In genomic region chrX:134551365-134552095, GRCh38 we compare ENCODE assay signal across 10 cellular contexts.
DNase-seq lines count a peak whose midpoint lies in the region; ATAC-seq, FAIRE-seq and TF ChIP-seq lines count a peak whose summit lies in the region.
"Had no signal": no experiment of that assay in that cellular context is flagged by ENCODE, and none has a peak within 500 bp of the region (broad histone marks: within the 10 kb centered on the region; RNA-seq: fewer than 3 reads in every experiment).

No MANE protein-coding gene starts in this region.

- no peaks in the 10 kb centered on the region for H3K36me3 Mint-ChIP-seq in activated T-helper 1 cell treated with anti-CD3 and anti-CD28 coated beads, Interleukin-12 subunit alpha, Interleukin-12 subunit beta, Interleukin-2, Interleukin-4 antibody, amounts not matched to agents 30 ng/mL and 10 ng/mL and 1 ng/mL, durations not matched to agents 14 hours and 24 hours and 36 hours (ENCODE audit: low read depth)

- H3K79me2 ChIP-seq in keratinocyte (ENCODE audit: control insufficient read depth, insufficient read depth, low read length), result peaks cover 4% of the 10 kb centered on the region

- H3K9me1 ChIP-seq in keratinocyte (ENCODE audit: control insufficient read depth, extremely low read depth, insufficient read depth, low read length), result no peaks in the 10 kb centered on the region

- H3K27ac ChIP-seq in left ventricle myocardium inferior (replicated peaks), result peak overlapping the region; percentile 93
- peak overlapping the region; percentile 29 for H3K27ac ChIP-seq in keratinocyte (ENCODE audit: control insufficient read depth, insufficient read depth, low read length)
- peak overlapping the region; percentile 37 to 78 for H3K27ac ChIP-seq in uterus

- peak; percentile 23 for FAIRE-seq in keratinocyte (lab: Jason Lieb, UNC)

- dilution Hi-C loops in keratinocyte (cut with MboI; ENCODE audit: extremely low pct_ligation_motif_present, low sequenced_read_pairs), result no loop called here

- TF ChIP-seq POLR2A in uterus (IDR thresholded peaks at IDR 0.05), result no peak

- H3K27ac Mint-ChIP-seq in activated T-helper 1 cell treated with anti-CD3 and anti-CD28 coated beads, Interleukin-12 subunit alpha, Interleukin-12 subunit beta, Interleukin-2, Interleukin-4 antibody, amounts not matched to agents 30 ng/mL and 10 ng/mL and 1 ng/mL, durations not matched to agents 14 hours and 24 hours and 36 hours, result no peak overlapping the region

- no peak for ATAC-seq in left ventricle myocardium superior
- no peak for ATAC-seq in HG03432 (IDR thresholded peaks at IDR 0.05; ENCODE audit: unreplicated experiment)

- H2AFZ ChIP-seq in keratinocyte (ENCODE audit: control insufficient read depth, low read length), result peak overlapping the region; percentile 2

- H3K4me1 Mint-ChIP-seq in activated T-helper 1 cell treated with anti-CD3 and anti-CD28 coated beads, Interleukin-12 subunit alpha, Interleukin-12 subunit beta, Interleukin-2, Interleukin-4 antibody, amounts not matched to agents 30 ng/mL and 10 ng/mL and 1 ng/mL, durations not matched to agents 14 hours and 24 hours and 36 hours (ENCODE audit: low read depth), result peaks cover 21% of the 10 kb centered on the region

- H3K4me2 ChIP-seq in keratinocyte (ENCODE audit: control insufficient read depth, extremely low read depth, insufficient read depth, low read depth, low read length), result peak overlapping the region; percentile 60

- H3K4me3 ChIP-seq in left ventricle myocardium inferior (peak overlapping the region; percentile 71), keratinocyte (ENCODE audit: control insufficient read depth in 2 of 3, extremely low read depth in 1 of 3, insufficient read depth in 2 of 3, low read depth in 1 of 3, low read length in 3 of 3) (peak overlapping the region in 2 of 3 experiments; percentile 39 to 57), uterus (peak overlapping the region in 1 of 2 donors; percentile 46)

- H3K27me3 ChIP-seq in left ventricle myocardium inferior (ENCODE audit: low read depth) (no peaks in the 10 kb centered on the region), keratinocyte (ENCODE audit: control insufficient read depth, extremely low read depth, insufficient read depth, low read length) (no peaks in the 10 kb centered on the region), uterus (peaks cover 7 to 27% of the 10 kb centered on the region in 2 donors)

- H3K4me3 Mint-ChIP-seq in activated T-helper 1 cell treated with anti-CD3 and anti-CD28 coated beads, Interleukin-12 subunit alpha, Interleukin-12 subunit beta, Interleukin-2, Interleukin-4 antibody, amounts not matched to agents 30 ng/mL and 10 ng/mL and 1 ng/mL, durations not matched to agents 14 hours and 24 hours and 36 hours, result peak overlapping the region; percentile 47

- intact Hi-C loops in left ventricle myocardium inferior (cut with micrococcal nuclease) (no loop called here), left ventricle myocardium superior (cut with micrococcal nuclease) (no loop called here), uterus (cut with DNase I; ENCODE audit: low total_unique reads) (no loop called here)
- intact Hi-C loops in activated T-helper 1 cell treated with anti-CD3 and anti-CD28 coated beads, Interleukin-12 subunit alpha, Interleukin-12 subunit beta, Interleukin-2, Interleukin-4 antibody, amounts not matched to agents 30 ng/mL and 10 ng/mL and 1 ng/mL, durations not matched to agents 14 hours and 24 hours and 36 hours (cut with micrococcal nuclease), result no loop called here

- peaks cover 10% of the 10 kb centered on the region for H3K27me3 Mint-ChIP-seq in activated T-helper 1 cell treated with anti-CD3 and anti-CD28 coated beads, Interleukin-12 subunit alpha, Interleukin-12 subunit beta, Interleukin-2, Interleukin-4 antibody, amounts not matched to agents 30 ng/mL and 10 ng/mL and 1 ng/mL, durations not matched to agents 14 hours and 24 hours and 36 hours (ENCODE audit: insufficient read depth)

- H4K20me1 ChIP-seq in keratinocyte (ENCODE audit: control insufficient read depth, extremely low read depth, insufficient read depth, low read length), result no peaks in the 10 kb centered on the region

- H3K4me1 ChIP-seq in left ventricle myocardium inferior (peaks cover 16% of the 10 kb centered on the region), keratinocyte (ENCODE audit: control insufficient read depth, extremely low read depth, insufficient read depth, low read length) (peaks cover 20% of the 10 kb centered on the region), uterus (no peaks in the 10 kb centered on the region)

- H3K9me3 Mint-ChIP-seq in activated T-helper 1 cell treated with anti-CD3 and anti-CD28 coated beads, Interleukin-12 subunit alpha, Interleukin-12 subunit beta, Interleukin-2, Interleukin-4 antibody, amounts not matched to agents 30 ng/mL and 10 ng/mL and 1 ng/mL, durations not matched to agents 14 hours and 24 hours and 36 hours, result no peaks in the 10 kb centered on the region

- DNase-seq in left ventricle myocardium inferior, result no peak
- DNase-seq in left ventricle myocardium superior, result no peak
- DNase-seq in activated T-helper 1 cell treated with anti-CD3 and anti-CD28 coated beads, Interleukin-12 subunit alpha, Interleukin-12 subunit beta, Interleukin-2, Interleukin-4 antibody, amounts not matched to agents 30 ng/mL and 10 ng/mL and 1 ng/mL, durations not matched to agents 14 hours and 24 hours and 36 hours (ENCODE audit: low spot score), result no peak
- no peak for DNase-seq in keratinocyte (ENCODE audit: low read depth, low spot score)
- DNase-seq in uterus, result no peak
- DNase-seq in ureter (ENCODE audit: low spot score), result no peak
- DNase-seq in activated CD8-positive, alpha-beta memory T cell treated with anti-CD3 and anti-CD28 coated beads, Interleukin-2, amount 50 U/mL, for 4 hours, result no peak
- DNase-seq: DMS53, NCI-H1105 had no signal

- peak overlapping the region; percentile 4 for H3K9ac ChIP-seq in keratinocyte (ENCODE audit: control insufficient read depth, extremely low read depth, insufficient read depth, low read length)

- H3K36me3 ChIP-seq in left ventricle myocardium inferior (no peaks in the 10 kb centered on the region), keratinocyte (ENCODE audit: control insufficient read depth in 2 of 2, extremely low read depth in 1 of 2, insufficient read depth in 2 of 2, low read length in 2 of 2) (no peaks in the 10 kb centered on the region), uterus (no peaks in the 10 kb centered on the region)

- TF ChIP-seq CTCF in left ventricle myocardium inferior (IDR thresholded peaks at IDR 0.05; ENCODE audit: borderline replicate concordance) (no peak), keratinocyte (optimal IDR thresholded peaks at IDR 0.05 in 1 of 3, IDR thresholded peaks at IDR 0.05 in 1 of 3, conservative IDR thresholded peaks at IDR 0.05 in 1 of 3; ENCODE audit: extremely low read depth in 1 of 3, insufficient read depth in 2 of 3, low read length in 3 of 3) (no peak), uterus (IDR thresholded peaks at IDR 0.05) (no peak)

- H3K9me3 ChIP-seq in left ventricle myocardium inferior (replicated peaks) (no peaks in the 10 kb centered on the region), keratinocyte (ENCODE audit: control insufficient read depth, low read depth, low read length) (no peaks in the 10 kb centered on the region), uterus (no peaks in the 10 kb centered on the region)

Comparison
In these comparisons a context has a peak if more than half of its experiments do, and no peak if none do; other contexts are left out.
1. H3K27ac ChIP-seq: peak in every context shown above with its lines; median percentile 93 in left ventricle myocardium inferior; 58 in uterus; 29 in keratinocyte.